Comparison of ENCODE assay signal across 8 cellular contexts in genomic region chr13:30577381-30577780, GRCh38. TPM values are rescaled to one million over a fixed set of nuclear protein-coding genes. Genes with fewer than 3 reads are reported as not detected.
DNase-seq lines count a peak whose midpoint lies in the region; ATAC-seq, FAIRE-seq and TF ChIP-seq lines count a peak whose summit lies in the region.

No MANE protein-coding gene starts in this region.

- H3K27me3 Mint-ChIP-seq in chondrocyte (ENCODE audit: low read depth) = no peaks in the 10 kb centered on the region

- H3K4me1 Mint-ChIP-seq in chondrocyte (ENCODE audit: low read depth) = peaks cover 19% of the 10 kb centered on the region

- H3K9me3 Mint-ChIP-seq in chondrocyte (ENCODE audit: low read depth) = no peaks in the 10 kb centered on the region

- peak overlapping the region; percentile 67 for H3K27ac Mint-ChIP-seq in chondrocyte (ENCODE audit: unreplicated experiment)

- peak; percentile 47 for DNase-seq in T-helper 22 cell (ENCODE audit: low read depth)
- DNase-seq in chondrocyte (ENCODE audit: low spot score) = no peak
- DNase-seq in stimulated activated CD4-positive, alpha-beta T cell treated with anti-CD3 and anti-CD28 coated beads, Interleukin-4, amount 100 ng/mL, for 48 hours (ENCODE audit: low read depth in 2 of 2) = peak; percentile 15 to 30
- no peak for DNase-seq in Kasumi-1 (lab: John Stamatoyannopoulos, UW)
- no peak for DNase-seq in D721Med (ENCODE audit: insufficient read length, low spot score)

- no peak for FAIRE-seq in D721Med (lab: Jason Lieb, UNC)

- no peaks in the 10 kb centered on the region for H3K36me3 Mint-ChIP-seq in chondrocyte (ENCODE audit: low read depth)

- TF ChIP-seq CTCF in chondrocyte (IDR thresholded peaks at IDR 0.05) = no peak
- no peak for TF ChIP-seq CTCF in D721Med (IDR thresholded peaks at IDR 0.05; ENCODE audit: insufficient read depth, missing control alignments)

- ATAC-seq in GM19023 (IDR thresholded peaks at IDR 0.05; ENCODE audit: unreplicated experiment) (peak; percentile 82), HG03196 (IDR thresholded peaks at IDR 0.05; ENCODE audit: unreplicated experiment) (peak; percentile 52), GM21360 (IDR thresholded peaks at IDR 0.05; ENCODE audit: unreplicated experiment) (no peak)

- no peak overlapping the region for H3K4me3 Mint-ChIP-seq in chondrocyte (ENCODE audit: unreplicated experiment)

RNA-seq across cellular contexts. Expression of gene USPL1, which starts 40.3 kb away (rescaled TPM):
- 10.6 to 15.3 TPM (median 11.0 TPM) in 3 replicates for total RNA-seq in chondrocyte

Comparison
In these comparisons a context has a peak if more than half of its experiments do, and no peak if none do; other contexts are left out.
1. DNase-seq: peak in T-helper 22 cell (single experiment) and stimulated activated CD4-positive, alpha-beta T cell treated with anti-CD3 and anti-CD28 coated beads, Interleukin-4, amount 100 ng/mL, for 48 hours (2 of 2); none in chondrocyte (single experiment), Kasumi-1 (0 of 2) and D721Med (single experiment).